In genomic region chr22:29043906-29044575, GRCh38 we compare ENCODE assay signal across 13 cellular contexts. TPM values are rescaled to one million over a fixed set of nuclear protein-coding genes. Genes with fewer than 3 reads are reported as not detected.
DNase-seq lines count a peak whose midpoint lies in the region; ATAC-seq and TF ChIP-seq lines count a peak whose summit lies in the region.
"Had no signal": no experiment of that assay in that cellular context is flagged by ENCODE, and none has a peak within 500 bp of the region (broad histone marks: within the 10 kb centered on the region; RNA-seq: fewer than 3 reads in every experiment).

No MANE protein-coding gene starts in this region.

- no peaks in the 10 kb centered on the region for H3K27me3 ChIP-seq in PC-9 (ENCODE audit: insufficient read depth, low read depth)

- peaks cover 3% of the 10 kb centered on the region; the same call in 1 of the 2 replicates for H4K20me1 ChIP-seq in PC-9 (ENCODE audit: insufficient read depth)

- peak overlapping the region; percentile 50 for H3K27ac ChIP-seq in PC-9
- peak overlapping the region; percentile 92 for H3K27ac ChIP-seq in mesodermal cell (ENCODE audit: low read depth, low read length, severe bottlenecking)

- ATAC-seq in GM21529 (IDR thresholded peaks at IDR 0.05; ENCODE audit: unreplicated experiment) = no peak
- ATAC-seq in HG03196 (IDR thresholded peaks at IDR 0.05; ENCODE audit: unreplicated experiment) = no peak
- ATAC-seq in GM21367 (IDR thresholded peaks at IDR 0.05; ENCODE audit: unreplicated experiment) = no peak

- H3K9me3 ChIP-seq in PC-9 (ENCODE audit: insufficient read depth, low read depth) = no peaks in the 10 kb centered on the region
- H3K9me3 ChIP-seq in mesodermal cell (ENCODE audit: control insufficient read depth, low read length) = no peaks in the 10 kb centered on the region
- H3K9me3 ChIP-seq: prostate gland had no signal

- H3K36me3 ChIP-seq in PC-9 (ENCODE audit: low read depth) (no peaks in the 10 kb centered on the region), mesodermal cell (ENCODE audit: control insufficient read depth, insufficient read depth, low read length) (peaks cover 35% of the 10 kb centered on the region)

- H3K4me3 ChIP-seq in PC-9 (no peak overlapping the region), mesodermal cell (ENCODE audit: extremely low read depth, insufficient read depth, low read length, poor library complexity, severe bottlenecking) (no peak overlapping the region)
- H3K4me3 ChIP-seq: prostate gland had no signal

- H3F3A ChIP-seq in PC-9 (ENCODE audit: insufficient read depth, low read depth) = peaks cover 17% of the 10 kb centered on the region

- CTCF ChIA-PET in PC-9 (lab: Charles Lee) = interaction anchor here (0.5 kb wide), 1 partner anchor 180 kb away, joined by 14 read pairs; no protein-coding TSS in a partner anchor

- WGBS in mesodermal cell (ENCODE audit: insufficient coverage in 2 of 2), 2 experiments = 91 to 97% methylated on average over 3 to 5 of the region's 7 CpGs

- POLR2A ChIA-PET in PC-9 (lab: Charles Lee; ENCODE audit: unreplicated experiment) = interaction anchor here (0.6 kb wide), 1 partner anchor 215 kb away, joined by 3 read pairs; no protein-coding TSS in a partner anchor

- H3K9me2 ChIP-seq in PC-9 (ENCODE audit: insufficient read depth) = no peaks in the 10 kb centered on the region

- DNase-seq in A172 (ENCODE audit: low spot score) (peak; percentile 50), PC-9 (peak in 1 of 2 experiments; percentile 76), dermis blood vessel endothelial cell (peak; percentile 50), NCI-H1048 (lab: John Stamatoyannopoulos, UW) (no peak)
- DNase-seq: activated T-cell treated with anti-CD3 and anti-CD28 coated beads, Interleukin-2, amount 50 U/mL, for 1 hour; effector CD4-positive, alpha-beta T cell; NCI-H510A treated with DMSO at 0.1 percent for 48 hours had no signal

- H3K4me1 ChIP-seq in PC-9 (replicated peaks; ENCODE audit: insufficient read depth) (peaks cover 22% of the 10 kb centered on the region), mesodermal cell (ENCODE audit: control insufficient read depth, insufficient read depth, low read length, poor library complexity, severe bottlenecking) (peaks cover 44% of the 10 kb centered on the region)
- H3K4me1 ChIP-seq: prostate gland had no signal

- no peak overlapping the region for H2AFZ ChIP-seq in PC-9

- no peak for TF ChIP-seq CTCF in PC-9 (conservative IDR thresholded peaks at IDR 0.05)

- H3K79me2 ChIP-seq in PC-9 (ENCODE audit: low read depth) = no peaks in the 10 kb centered on the region

- peak overlapping the region; percentile 46 for H3K4me2 ChIP-seq in PC-9

- BruUV-seq in PC-9 (replicated peaks; lab: Mats Ljungman, UMichigan) = no TSS peak

- intact Hi-C loops in PC-9 (cut with micrococcal nuclease; ENCODE audit: unreplicated experiment) = loop anchor here (5.0 to 10.0 kb wide), 2 partner anchors 111 to 203 kb away; no protein-coding TSS in a partner anchor

RNA-seq across cellular contexts. Expression of gene C22orf31, which starts 17.6 kb away (rescaled TPM):
- not detected in 2 replicates for total RNA-seq in A172 (2014; rRNA removed; shearing (Covaris generic))
- not detected in 2 replicates for total RNA-seq in PC-9 (2021)
- total RNA-seq in dermis blood vessel endothelial cell = not detected in 2 replicates
- not detected for polyA plus RNA-seq in mesodermal cell (2013, experiment 1 of 2)
- polyA plus RNA-seq in mesodermal cell (2013, experiment 2 of 2) = not detected
- total RNA-seq: T-helper 1 cell treated with Interleukin-12 subunit alpha and Interleukin-12 subunit beta and Interleukin-4 antibody, amounts not matched to agents 30 ng/mL and 1 ng/mL, for 36 hours had no signal

RNA-seq across cellular contexts. Expression of gene KREMEN1, which starts 28.8 kb away (rescaled TPM):
- total RNA-seq in A172 (2014; rRNA removed; shearing (Covaris generic)) = 2.0 and 2.1 TPM in 2 replicates
- 4.6 and 6.1 TPM in 2 replicates for total RNA-seq in PC-9 (2021)
- total RNA-seq in dermis blood vessel endothelial cell = 0.56 and 0.68 TPM in 2 replicates
- polyA plus RNA-seq in mesodermal cell (2013, experiment 1 of 2) = 21.5 TPM
- 15.1 TPM for polyA plus RNA-seq in mesodermal cell (2013, experiment 2 of 2)
- total RNA-seq: T-helper 1 cell treated with Interleukin-12 subunit alpha and Interleukin-12 subunit beta and Interleukin-4 antibody, amounts not matched to agents 30 ng/mL and 1 ng/mL, for 36 hours had no signal
